ENCODE assay signal across 8 cellular contexts in the genomic region with DNA sequence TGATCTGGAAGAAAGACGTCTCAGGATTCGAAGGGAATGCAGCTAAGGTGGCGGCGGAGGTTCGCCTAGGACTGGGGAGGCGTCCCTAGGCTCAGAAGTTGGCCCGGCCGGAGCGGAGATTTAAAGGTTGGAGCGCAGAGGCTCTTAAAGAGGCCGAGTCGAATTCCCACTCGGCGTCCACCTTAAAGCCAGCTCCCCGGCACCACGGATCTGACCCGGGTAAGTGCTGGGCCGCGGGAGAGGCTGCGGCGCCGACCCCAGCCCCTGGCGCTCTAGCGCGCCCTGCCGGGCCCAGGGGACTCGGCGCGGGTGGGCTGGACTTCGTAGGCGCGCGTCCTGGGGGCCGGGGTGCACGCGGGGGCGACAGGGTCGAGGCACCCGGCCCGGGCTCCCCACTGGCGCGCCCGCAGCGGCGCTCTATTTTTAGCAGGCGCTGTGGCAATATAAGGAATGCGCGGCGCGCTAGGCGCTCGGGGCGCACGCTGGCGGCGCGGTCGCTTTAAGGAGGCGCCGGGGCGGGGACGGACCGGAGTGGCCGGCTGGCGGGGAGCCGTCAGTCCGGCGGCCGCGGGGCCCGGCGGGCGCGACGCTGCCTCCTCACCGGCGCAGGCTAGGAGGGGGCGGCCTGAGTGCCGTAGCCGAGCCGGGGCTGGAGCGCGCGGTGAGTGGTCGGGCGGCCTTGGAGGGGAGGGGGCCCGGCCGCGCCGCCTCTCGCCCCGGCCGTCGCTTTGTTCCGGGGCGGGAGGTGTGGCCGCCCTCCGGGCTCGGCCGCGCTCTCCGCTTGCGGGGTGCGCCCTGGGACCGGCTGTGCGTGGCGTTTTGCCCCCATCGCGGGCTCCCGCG. TPM values are rescaled to one million over a fixed set of nuclear protein-coding genes. Genes with fewer than 3 reads are reported as not detected.
DNase-seq lines count a peak whose midpoint lies in the region; ATAC-seq, FAIRE-seq and TF ChIP-seq lines count a peak whose summit lies in the region.

A gene (plus strand): TSS at position 473 of the 843 bp plus-strand sequence. CDS start 24,305 bp downstream, outside the sequence.

- no peaks in the 10 kb centered on the region for H3K36me3 ChIP-seq in tibial artery

- H3K4me3 ChIP-seq in fibroblast of villous mesenchyme (ENCODE audit: low read depth, low read length) (peak within 1 kb of the TSS; percentile 75), tibial artery (peak within 1 kb of the TSS; percentile 94 to 95)

- H3K27ac ChIP-seq in tibial artery: peak within 1 kb of the TSS; percentile 95 to 97

- in situ Hi-C loops in ACHN (cut with HindIII; ENCODE audit: low pct_ligation_motif_present, low pct_unique_long_range_greater_than_20kb, low sequenced_read_pairs): no loop called here

- DNase-seq in ACHN (peak; percentile 76), NCI-H446 treated with DMSO at 0.1 percent for 48 hours (lab: John Stamatoyannopoulos, UW) (peak; percentile 22), fibroblast of villous mesenchyme (ENCODE audit: low read depth) (peak; percentile 81), myocyte (ENCODE audit: low read depth) (peak; percentile 91), tibial artery (peak; percentile 78 to 89), GM12892 (ENCODE audit: insufficient read length) (no peak)
- DNase-seq in activated naive CD4-positive, alpha-beta T cell treated with Interleukin-2 at 50 U/mL for 16 hours: peak; percentile 13

- H3K27me3 ChIP-seq in tibial artery: no peaks in the 10 kb centered on the region

- intact Hi-C loops in tibial artery (cut with DNase I; ENCODE audit: low total_unique reads): no loop called here

- FAIRE-seq in GM12892 (lab: Jason Lieb, UNC): no peak

- TF ChIP-seq POLR2A in GM12892 (IDR thresholded peaks at IDR 0.05; ENCODE audit: low read depth, low read length): no peak

- peak; percentile 46 for ATAC-seq in GM19395 (IDR thresholded peaks at IDR 0.05; ENCODE audit: unreplicated experiment)

- H3K4me1 ChIP-seq in tibial artery: peaks cover 0 to 38% (median 24%) of the 10 kb centered on the region in 4 donors

- TF ChIP-seq CTCF in fibroblast of villous mesenchyme (IDR thresholded peaks at IDR 0.05; ENCODE audit: insufficient read depth, low read depth, low read length): peak; percentile 38
- peak; percentile 22 to 25 for TF ChIP-seq CTCF in tibial artery (IDR thresholded peaks at IDR 0.05)

- H3K9me3 ChIP-seq in tibial artery: no peaks in the 10 kb centered on the region

RNA-seq across cellular contexts. Expression of the gene that starts here (rescaled TPM):
- total RNA-seq in fibroblast of villous mesenchyme (46.4 and 53.5 TPM in 2 replicates), myocyte (429 and 482 TPM in 2 replicates)
- 883 TPM for polyA plus RNA-seq in myocyte (2012)
- not detected for polyA plus RNA-seq in GM12892 (2012; ENCODE audit: missing spikeins)
